8 cellular contexts compared by ENCODE assay signal in genomic region chr3:34260266-34260990, GRCh38.
DNase-seq lines count a peak whose midpoint lies in the region; ATAC-seq, FAIRE-seq and TF ChIP-seq lines count a peak whose summit lies in the region.

No MANE protein-coding gene starts in this region.

- no peaks in the 10 kb centered on the region for H3K9me3 ChIP-seq in right cardiac atrium (ENCODE audit: control insufficient read depth, low read length)

- no peak overlapping the region for H3K27ac ChIP-seq in right cardiac atrium (ENCODE audit: low read length)

- H3K4me1 ChIP-seq in right cardiac atrium (ENCODE audit: control insufficient read depth, insufficient read depth, low read length) = peaks cover 2% of the 10 kb centered on the region

- no peak overlapping the region for H3K4me3 ChIP-seq in right cardiac atrium (ENCODE audit: low read length)

- no peaks in the 10 kb centered on the region for H3K27me3 ChIP-seq in right cardiac atrium (ENCODE audit: control insufficient read depth, insufficient read depth)

- FAIRE-seq in D721Med (lab: Jason Lieb, UNC) = no peak

- ATAC-seq in GM19395 (IDR thresholded peaks at IDR 0.05; ENCODE audit: unreplicated experiment) (peak; percentile 58), right cardiac atrium (no peak), HG03139 (IDR thresholded peaks at IDR 0.05; ENCODE audit: unreplicated experiment) (no peak)

- WGBS in right cardiac atrium = 84% methylated on average over 2 of the region's 2 CpGs

- intact Hi-C loops in right cardiac atrium (cut with DNase I) = loop anchor here in 3 of 4 donors (2.0 to 10.0 kb wide), 2 partner anchors 418 to 424 kb away; no protein-coding TSS in a partner anchor

- DNase-seq in D721Med (ENCODE audit: insufficient read length, low spot score) = no peak
- DNase-seq in M059J (ENCODE audit: low read depth) = peak; percentile 7
- peak; percentile 60 for DNase-seq in amniotic stem cell (lab: John Stamatoyannopoulos, UW)
- peak; percentile 38 to 74 (median 40) for DNase-seq in right cardiac atrium
- peak; percentile 59 for DNase-seq in smooth muscle cell of the brain vasculature (ENCODE audit: low read depth, low spot score)
- no peak for DNase-seq in activated gamma-delta T cell (lab: John Stamatoyannopoulos, UW)

- peak; percentile 66 for TF ChIP-seq CTCF in D721Med (IDR thresholded peaks at IDR 0.05; ENCODE audit: insufficient read depth, missing control alignments)

Comparison
In these comparisons a context has a peak if more than half of its experiments do, and no peak if none do; other contexts are left out.
1. DNase-seq: peak in M059J (single experiment), amniotic stem cell (single experiment), right cardiac atrium (3 of 3) and smooth muscle cell of the brain vasculature (single experiment); none in D721Med (single experiment) and activated gamma-delta T cell (single experiment).